ENCODE assay signal across 15 cellular contexts in genomic region chr19:7851623-7852500, GRCh38.
DNase-seq lines count a peak whose midpoint lies in the region; ATAC-seq lines count a peak whose summit lies in the region.
"Had no signal": no experiment of that assay in that cellular context is flagged by ENCODE, and none has a peak within 500 bp of the region (broad histone marks: within the 10 kb centered on the region; RNA-seq: fewer than 3 reads in every experiment).

No MANE protein-coding gene starts in this region.

- peak in 55 of 56 donors; percentile 30 to 97 (median 84) for DNase-seq in amygdala (lab: John Stamatoyannopoulos, UW)
- DNase-seq in head of caudate nucleus, result peak; percentile 87 to 99 (median 95)
- peak; percentile 85 to 99 (median 93) for DNase-seq in posterior cingulate gyrus
- DNase-seq in LoVo (ENCODE audit: low spot score), result no peak
- no peak for DNase-seq in 8988T
- DNase-seq: activated B cell treated with CpG ODN at 0.5 μM for 24 hours; activated CD8-positive, alpha-beta memory T cell treated with anti-CD3 and anti-CD28 coated beads for 24 hours; activated naive CD8-positive, alpha-beta T cell treated with anti-CD3 and anti-CD28 coated beads, Interleukin-2, amount 50 U/mL, for 24 hours; effector memory CD8-positive, alpha-beta T cell; EL; left cardiac atrium; NCI-H1092 treated with DMSO at 0.1 percent for 48 hours; stimulated activated CD4-positive, alpha-beta T cell treated with anti-CD3 and anti-CD28 coated beads, Interleukin-2, amount 100 ng/mL, for 48 hours had no signal

- no peak for ATAC-seq in HG03045 (IDR thresholded peaks at IDR 0.05; ENCODE audit: unreplicated experiment)
- ATAC-seq: activated naive CD8-positive, alpha-beta T cell treated with anti-CD3 and anti-CD28 coated beads, Interleukin-2, amount 50 U/mL, for 24 hours; effector memory CD8-positive, alpha-beta T cell; left cardiac atrium; mucosa of descending colon had no signal

- intact Hi-C loops in head of caudate nucleus (cut with DNase I) (no loop called here), posterior cingulate gyrus (cut with DNase I) (loop anchor here (1.0 kb wide), 1 partner anchor 21 kb away; no protein-coding TSS in a partner anchor)

Comparison
In these comparisons a context has a peak if more than half of its experiments do, and no peak if none do; other contexts are left out.
1. DNase-seq: peak in amygdala (55 of 56), head of caudate nucleus (42 of 42) and posterior cingulate gyrus (10 of 10); none in LoVo (single experiment) and 8988T (single experiment).